12 cellular contexts compared by ENCODE assay signal in genomic region chr14:79280400-79280670, GRCh38.
DNase-seq lines count a peak whose midpoint lies in the region; ATAC-seq and TF ChIP-seq lines count a peak whose summit lies in the region.
"Had no signal": no experiment of that assay in that cellular context is flagged by ENCODE, and none has a peak within 500 bp of the region (broad histone marks: within the 10 kb centered on the region; RNA-seq: fewer than 3 reads in every experiment).

No MANE protein-coding gene starts in this region.

- H4K20me1 ChIP-seq in fibroblast of lung (ENCODE audit: control insufficient read depth, extremely low read depth, insufficient read depth, low read length) (no peaks in the 10 kb centered on the region), osteoblast (ENCODE audit: insufficient read depth, low read length) (no peaks in the 10 kb centered on the region)

- H3K4me2 ChIP-seq in fibroblast of lung (ENCODE audit: extremely low read depth, insufficient read depth, low read length) (peak overlapping the region; percentile 81), osteoblast (ENCODE audit: insufficient read depth, low read length) (peak overlapping the region; percentile 75)

- H3K36me3 ChIP-seq in left ventricle myocardium inferior (no peaks in the 10 kb centered on the region), heart left ventricle (no peaks in the 10 kb centered on the region), fibroblast of lung (ENCODE audit: control insufficient read depth, insufficient read depth, low read length) (no peaks in the 10 kb centered on the region), osteoblast (ENCODE audit: insufficient read depth, low read length) (no peaks in the 10 kb centered on the region)
- H3K36me3 ChIP-seq: BE2C had no signal

- H3K4me3 ChIP-seq in left ventricle myocardium inferior: peak overlapping the region; percentile 64
- peak overlapping the region in 6 of 12 donors; percentile 37 to 58 (median 56) for H3K4me3 ChIP-seq in heart left ventricle
- peak overlapping the region; percentile 56 to 66 (median 60) for H3K4me3 ChIP-seq in fibroblast of lung (replicated peaks in 1 of 4; ENCODE audit: control extremely low read depth in 1 of 4, insufficient read depth in 1 of 4, low read depth in 3 of 4, low read length in 4 of 4)
- H3K4me3 ChIP-seq in osteoblast (ENCODE audit: insufficient read depth, low read length): peak overlapping the region; percentile 71

- ATAC-seq in heart left ventricle (no peak), foreskin keratinocyte (no peak)

- peaks cover 21% of the 10 kb centered on the region for H3K4me1 ChIP-seq in left ventricle myocardium inferior
- H3K4me1 ChIP-seq in heart left ventricle: peaks cover 0 to 23% (median 8%) of the 10 kb centered on the region in 12 donors
- no peaks in the 10 kb centered on the region for H3K4me1 ChIP-seq in fibroblast of lung (ENCODE audit: control insufficient read depth, extremely low read depth, insufficient read depth, low read length)
- no peaks in the 10 kb centered on the region for H3K4me1 ChIP-seq in osteoblast (ENCODE audit: insufficient read depth, low read length)
- H3K4me1 ChIP-seq in foreskin keratinocyte: no peaks in the 10 kb centered on the region
- H3K4me1 ChIP-seq: BE2C had no signal

- no peak overlapping the region for H3K9ac ChIP-seq in fibroblast of lung (ENCODE audit: insufficient read depth, low read length)

- TF ChIP-seq CTCF in left ventricle myocardium inferior (IDR thresholded peaks at IDR 0.05; ENCODE audit: borderline replicate concordance): no peak
- TF ChIP-seq CTCF in heart left ventricle (IDR thresholded peaks at IDR 0.05): no peak
- TF ChIP-seq CTCF in fibroblast of lung (conservative IDR thresholded peaks at IDR 0.05 in 1 of 2, IDR thresholded peaks at IDR 0.05 in 1 of 2; ENCODE audit: low read depth in 1 of 2, low read length in 2 of 2): no peak
- TF ChIP-seq CTCF in osteoblast (IDR thresholded peaks at IDR 0.05; ENCODE audit: extremely low read depth, low read depth, low read length): no peak
- no peak for TF ChIP-seq CTCF in foreskin keratinocyte (conservative IDR thresholded peaks at IDR 0.05)

- no peak for TF ChIP-seq POLR2A in heart left ventricle (IDR thresholded peaks at IDR 0.05)

- 4 to 5% (median 5%) methylated on average over 8 of the region's 8 CpGs for WGBS in heart left ventricle, 4 donors

- H3K27ac ChIP-seq in left ventricle myocardium inferior (replicated peaks): no peak overlapping the region
- no peak overlapping the region for H3K27ac ChIP-seq in heart left ventricle
- no peak overlapping the region for H3K27ac ChIP-seq in fibroblast of lung (ENCODE audit: insufficient read depth, low read length)
- H3K27ac ChIP-seq in osteoblast (ENCODE audit: low read depth, low read length): no peak overlapping the region
- no peak overlapping the region for H3K27ac ChIP-seq in foreskin keratinocyte

- no peaks in the 10 kb centered on the region for H3K9me3 ChIP-seq in left ventricle myocardium inferior (replicated peaks)
- no peaks in the 10 kb centered on the region for H3K9me3 ChIP-seq in heart left ventricle
- H3K9me3 ChIP-seq in fibroblast of lung (ENCODE audit: control insufficient read depth, insufficient read depth, low read depth, low read length): no peaks in the 10 kb centered on the region
- H3K9me3 ChIP-seq in osteoblast (ENCODE audit: low read depth, low read length): no peaks in the 10 kb centered on the region
- H3K9me3 ChIP-seq: BE2C had no signal

- DNase-seq in left ventricle myocardium inferior (no peak), heart left ventricle (no peak), fibroblast of lung (ENCODE audit: low read depth in 2 of 2) (no peak), osteoblast (ENCODE audit: insufficient read length, low spot score, missing footprints) (no peak), foreskin keratinocyte (no peak), NOMO-1 treated with dmso at 0.1 percent for 144 hours (lab: John Stamatoyannopoulos, UW; ENCODE audit: unreplicated experiment) (no peak), COR-L47 (lab: John Stamatoyannopoulos, UW) (no peak), NCI-H2081 (lab: John Stamatoyannopoulos, UW) (no peak)
- DNase-seq: activated B cell treated with CpG ODN at 0.5 μM for 24 hours, BE2C, hippocampal formation, occipital lobe had no signal

- no peak overlapping the region for H2AFZ ChIP-seq in fibroblast of lung (ENCODE audit: low read length)
- H2AFZ ChIP-seq in osteoblast (ENCODE audit: low read length): no peak overlapping the region

- intact Hi-C loops in left ventricle myocardium inferior (cut with micrococcal nuclease) (no loop called here), heart left ventricle (cut with DNase I) (no loop called here)

- peaks cover 95% of the 10 kb centered on the region for H3K27me3 ChIP-seq in left ventricle myocardium inferior (ENCODE audit: low read depth)
- peaks cover 11 to 66% (median 27%) of the 10 kb centered on the region in 9 donors for H3K27me3 ChIP-seq in heart left ventricle
- H3K27me3 ChIP-seq in fibroblast of lung (ENCODE audit: control insufficient read depth, insufficient read depth, low read length): peaks cover 5% of the 10 kb centered on the region
- H3K27me3 ChIP-seq in osteoblast (ENCODE audit: insufficient read depth, low read length): no peaks in the 10 kb centered on the region
- peaks cover 36% of the 10 kb centered on the region for H3K27me3 ChIP-seq in foreskin keratinocyte

- no peaks in the 10 kb centered on the region for H3K79me2 ChIP-seq in fibroblast of lung (ENCODE audit: control insufficient read depth, insufficient read depth, low read length)
- no peaks in the 10 kb centered on the region for H3K79me2 ChIP-seq in osteoblast (ENCODE audit: insufficient read depth, low read length)
